In genomic region chr3:117463276-117463675, GRCh38 we compare ENCODE assay signal across 18 cellular contexts.
"Had no signal": no experiment of that assay in that cellular context is flagged by ENCODE, and none has a peak within 500 bp of the region (broad histone marks: within the 10 kb centered on the region; RNA-seq: fewer than 3 reads in every experiment).

No MANE protein-coding gene starts in this region.

- DNase-seq: activated CD4-positive, alpha-beta T cell treated with anti-CD3 and anti-CD28 coated beads, Interleukin-2, amount 10 ng/mL, durations not matched to agents 24 days and 14 days; activated CD8-positive, alpha-beta T cell treated with anti-CD3 and anti-CD28 coated beads, Interleukin-2, amount 10 ng/mL, durations not matched to agents 7 days and 5 days; activated naive CD4-positive, alpha-beta T cell treated with anti-CD3 and anti-CD28 coated beads, Interleukin-2, amount 10 ng/mL, durations not matched to agents 7 days and 5 days; activated naive CD8-positive, alpha-beta T cell treated with anti-CD3 and anti-CD28 coated beads, Interleukin-2, amount 50 U/mL, for 24 hours; activated T-cell treated with anti-CD3 and anti-CD28 coated beads, Interleukin-2, amount 50 U/mL, for 4 hours; aorta; dermis blood vessel endothelial cell; effector memory CD8-positive, alpha-beta T cell; esophagus squamous epithelium; heart left ventricle; kidney; retina; stimulated activated naive B cell treated with anti-CD40 and anti-IgM and Interleukin-4, amounts not matched to agents 10 μg/mL and 1 μg/mL and 100 μg/mL, for 72 hours; T-helper 1 cell; T-helper 9 cell; thyroid gland had no signal

- H3K27me3 ChIP-seq: esophagus squamous epithelium, gastroesophageal sphincter, heart left ventricle, thyroid gland had no signal

- H3K4me1 ChIP-seq: esophagus squamous epithelium, gastroesophageal sphincter, heart left ventricle, thyroid gland had no signal

- H3K9me3 ChIP-seq: esophagus squamous epithelium, gastroesophageal sphincter, heart left ventricle, thyroid gland had no signal

- H3K36me3 ChIP-seq: esophagus squamous epithelium, gastroesophageal sphincter, heart left ventricle, thyroid gland had no signal

- H3K27ac ChIP-seq: esophagus squamous epithelium, gastroesophageal sphincter, heart left ventricle, thyroid gland had no signal

- H3K4me3 ChIP-seq: esophagus squamous epithelium, gastroesophageal sphincter, heart left ventricle, lung, thyroid gland had no signal
